Comparison of ENCODE assay signal across 8 cellular contexts in the genomic region with DNA sequence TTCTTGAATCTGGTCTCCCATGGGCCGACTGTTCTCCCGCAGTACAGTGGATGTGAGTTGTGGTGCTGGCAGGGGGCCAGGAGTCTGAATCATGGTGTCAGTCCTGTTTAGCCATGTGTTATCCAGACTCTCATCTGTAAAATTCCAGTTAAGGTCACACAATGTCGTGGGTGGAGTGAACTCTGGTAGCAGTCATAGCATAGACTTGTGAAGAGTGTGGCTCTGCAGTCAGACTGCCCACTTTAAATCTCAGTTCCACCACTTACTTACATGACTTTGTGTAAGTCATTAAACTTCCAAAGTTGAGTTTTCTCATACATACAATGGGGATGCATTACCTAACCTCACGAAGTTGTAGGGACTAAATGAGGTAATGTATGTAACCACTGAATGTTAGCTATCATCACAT.
DNase-seq lines count a peak whose midpoint lies in the region; ATAC-seq and TF ChIP-seq lines count a peak whose summit lies in the region.

No MANE protein-coding gene starts in this region.

- no peak overlapping the region for H3K4me3 Mint-ChIP-seq in T-helper 1 cell treated with Interleukin-12 subunit alpha and Interleukin-12 subunit beta and Interleukin-4 antibody, amounts not matched to agents 30 μg/mL and 1 μg/mL, for 36 hours
- H3K4me3 Mint-ChIP-seq in endothelial cell (ENCODE audit: unreplicated experiment) = no peak overlapping the region

- intact Hi-C loops in cardiac septum (cut with DNase I) = no loop called here

- peak overlapping the region; percentile 49 for H3K4me2 ChIP-seq in skeletal muscle satellite cell (ENCODE audit: low read length)

- peaks cover 29% of the 10 kb centered on the region for H3K36me3 Mint-ChIP-seq in T-helper 1 cell treated with Interleukin-12 subunit alpha and Interleukin-12 subunit beta and Interleukin-4 antibody, amounts not matched to agents 30 μg/mL and 1 μg/mL, for 36 hours (ENCODE audit: low read depth)
- H3K36me3 Mint-ChIP-seq in endothelial cell (ENCODE audit: low read depth, unreplicated experiment) = no peaks in the 10 kb centered on the region

- no peaks in the 10 kb centered on the region for H3K27me3 ChIP-seq in skeletal muscle satellite cell (ENCODE audit: control insufficient read depth, insufficient read depth, low read length)

- H3K9ac ChIP-seq in skeletal muscle satellite cell (ENCODE audit: low read depth, low read length) = no peak overlapping the region

- H3K27ac Mint-ChIP-seq in T-helper 1 cell treated with Interleukin-12 subunit alpha and Interleukin-12 subunit beta and Interleukin-4 antibody, amounts not matched to agents 30 μg/mL and 1 μg/mL, for 36 hours = peak overlapping the region; percentile 11
- H3K27ac Mint-ChIP-seq in endothelial cell (ENCODE audit: unreplicated experiment) = no peak overlapping the region

- H3K9me3 ChIP-seq in skeletal muscle satellite cell (replicated peaks; ENCODE audit: low read length) = no peaks in the 10 kb centered on the region

- ATAC-seq in GM18511 (IDR thresholded peaks at IDR 0.05; ENCODE audit: unreplicated experiment) = no peak

- no peak overlapping the region for H3K4me3 ChIP-seq in skeletal muscle satellite cell (ENCODE audit: low read length)

- H3K9me3 Mint-ChIP-seq in T-helper 1 cell treated with Interleukin-12 subunit alpha and Interleukin-12 subunit beta and Interleukin-4 antibody, amounts not matched to agents 30 μg/mL and 1 μg/mL, for 36 hours = no peaks in the 10 kb centered on the region
- no peaks in the 10 kb centered on the region for H3K9me3 Mint-ChIP-seq in endothelial cell (ENCODE audit: unreplicated experiment)

- peaks cover 6% of the 10 kb centered on the region for H3K4me1 Mint-ChIP-seq in T-helper 1 cell treated with Interleukin-12 subunit alpha and Interleukin-12 subunit beta and Interleukin-4 antibody, amounts not matched to agents 30 μg/mL and 1 μg/mL, for 36 hours (ENCODE audit: low read depth)
- H3K4me1 Mint-ChIP-seq in endothelial cell (ENCODE audit: unreplicated experiment) = peaks cover 2% of the 10 kb centered on the region

- H3K27me3 Mint-ChIP-seq in T-helper 1 cell treated with Interleukin-12 subunit alpha and Interleukin-12 subunit beta and Interleukin-4 antibody, amounts not matched to agents 30 μg/mL and 1 μg/mL, for 36 hours (ENCODE audit: low read depth) = no peaks in the 10 kb centered on the region
- H3K27me3 Mint-ChIP-seq in endothelial cell (ENCODE audit: unreplicated experiment) = no peaks in the 10 kb centered on the region

- H3K36me3 ChIP-seq in skeletal muscle satellite cell (ENCODE audit: insufficient read depth, low read length) = peaks cover 8% of the 10 kb centered on the region

- no peak for DNase-seq in T-helper 1 cell
- peak; percentile 50 for DNase-seq in SW480 (ENCODE audit: low spot score)
- peak; percentile 86 for DNase-seq in cardiac septum (ENCODE audit: low spot score)
- no peak for DNase-seq in endothelial cell (ENCODE audit: low spot score)
- no peak for DNase-seq in GF-D8 (lab: John Stamatoyannopoulos, UW)

- H3K4me1 ChIP-seq in skeletal muscle satellite cell (ENCODE audit: control insufficient read depth, insufficient read depth, low read length) = peaks cover 16% of the 10 kb centered on the region

- TF ChIP-seq CTCF in endothelial cell (IDR thresholded peaks at IDR 0.05; ENCODE audit: unreplicated experiment) = no peak

Comparison
In these comparisons a context has a peak if more than half of its experiments do, and no peak if none do; other contexts are left out.
1. DNase-seq: peak in SW480 (single experiment) and cardiac septum (single experiment); none in T-helper 1 cell (0 of 5), endothelial cell (single experiment) and GF-D8 (single experiment).